ENCODE assay signal across 1 cellular context in genomic region chr6:166775180-166775922, GRCh38.
TF ChIP-seq lines count a peak whose summit lies in the region.

No MANE protein-coding gene starts in this region.

TF ChIP-seq in K562, 482 proteins besides CTCF, POLR2A, EP300 and RAD21 (continued from another document and continues in another):
- TF ChIP-seq HDAC3 (IDR thresholded peaks at IDR 0.05; ENCODE audit: borderline replicate concordance, partially characterized antibody): no peak
- TF ChIP-seq ZNF766 (CRISPR knock-in tag; conservative IDR thresholded peaks at IDR 0.05): no peak
- 0 out of 2 replicates have a peak, but pooled peaks have one; percentile 35 for TF ChIP-seq ZNF511 (CRISPR knock-in tag; IDR thresholded peaks at IDR 0.05)
- no peak for TF ChIP-seq ZNF140 (CRISPR knock-in tag; IDR thresholded peaks at IDR 0.05)
- TF ChIP-seq U2AF2 (optimal IDR thresholded peaks at IDR 0.05; ENCODE audit: low read depth, low read length): no peak
- no peak for TF ChIP-seq ZNF324 (CRISPR knock-in tag; IDR thresholded peaks at IDR 0.05)
- no peak for TF ChIP-seq ID3 (CRISPR knock-in tag; IDR thresholded peaks at IDR 0.05)
- 0 out of 2 replicates have a peak, but pooled peaks have one; percentile 75 for TF ChIP-seq ID3 (tag; IDR thresholded peaks at IDR 0.05)
- TF ChIP-seq POU5F1 (IDR thresholded peaks at IDR 0.05; ENCODE audit: borderline replicate concordance, low read depth, low read length, partially characterized antibody): no peak
- TF ChIP-seq NR2C2 (CRISPR knock-in tag; IDR thresholded peaks at IDR 0.05): no peak
- no peak for TF ChIP-seq NR2C2 (tag; IDR thresholded peaks at IDR 0.05)
- no peak for TF ChIP-seq STAT5B (CRISPR knock-in tag; IDR thresholded peaks at IDR 0.05)
- no peak for TF ChIP-seq BMI1 (IDR thresholded peaks at IDR 0.05; ENCODE audit: low read length)
- TF ChIP-seq ZNF232 (CRISPR knock-in tag; IDR thresholded peaks at IDR 0.05): no peak
- TF ChIP-seq DPF2 (IDR thresholded peaks at IDR 0.05): no peak
- peak in 1 of 2 experiments; percentile 17 for TF ChIP-seq E2F6 (IDR thresholded peaks at IDR 0.05; ENCODE audit: borderline replicate concordance in 1 of 2, extremely low read depth in 1 of 2, insufficient read depth in 1 of 2, insufficient read length in 1 of 2, low read depth in 1 of 2, low read length in 1 of 2, poor library complexity in 1 of 2, severe bottlenecking in 1 of 2)
- TF ChIP-seq NCOA4 (IDR thresholded peaks at IDR 0.05; ENCODE audit: partially characterized antibody): no peak
- TF ChIP-seq PHF21A (IDR thresholded peaks at IDR 0.05; ENCODE audit: borderline replicate concordance, low read depth): no peak
- no peak for TF ChIP-seq TCFL5 (CRISPR knock-in tag; conservative IDR thresholded peaks at IDR 0.05)
- peak; percentile 55; the same call in 1 of the 2 replicates for TF ChIP-seq LCOR (CRISPR knock-in tag; IDR thresholded peaks at IDR 0.05)
- no peak for TF ChIP-seq ZNF512 (tag; IDR thresholded peaks at IDR 0.05)
- no peak for TF ChIP-seq JUNB (CRISPR knock-in tag; conservative IDR thresholded peaks at IDR 0.05)
- TF ChIP-seq HSF4 (CRISPR knock-in tag; IDR thresholded peaks at IDR 0.05; ENCODE audit: borderline replicate concordance): no peak
- no peak for TF ChIP-seq NKRF (IDR thresholded peaks at IDR 0.05; ENCODE audit: borderline replicate concordance)
- no peak for TF ChIP-seq ATF4 (CRISPR knock-in tag; IDR thresholded peaks at IDR 0.05)
- TF ChIP-seq TFAP4 (CRISPR knock-in tag; IDR thresholded peaks at IDR 0.05; ENCODE audit: borderline replicate concordance): 0 out of 2 replicates have a peak, but pooled peaks have one; percentile 35
- no peak for TF ChIP-seq HDAC1 (IDR thresholded peaks at IDR 0.05)
- TF ChIP-seq VEZF1 (CRISPR knock-in tag; IDR thresholded peaks at IDR 0.05): 0 out of 2 replicates have a peak, but pooled peaks have one; percentile 33
- TF ChIP-seq BHLHE40 (IDR thresholded peaks at IDR 0.05; ENCODE audit: low read length): peak; percentile 61
- no peak for TF ChIP-seq ZNF436 (CRISPR knock-in tag; IDR thresholded peaks at IDR 0.05)
- no peak for TF ChIP-seq HBP1 (CRISPR knock-in tag; IDR thresholded peaks at IDR 0.05)
- TF ChIP-seq NFATC3 (IDR thresholded peaks at IDR 0.05): no peak
- TF ChIP-seq ARNT (IDR thresholded peaks at IDR 0.05): no peak
- no peak for TF ChIP-seq RBM22 (IDR thresholded peaks at IDR 0.05; ENCODE audit: low read depth, low read length, poor library complexity, severe bottlenecking)
- peak; percentile 67; the same call in 1 of the 2 replicates for TF ChIP-seq MAX (CRISPR knock-in tag; IDR thresholded peaks at IDR 0.05)
- TF ChIP-seq KLF16 (IDR thresholded peaks at IDR 0.05): no peak
- no peak for TF ChIP-seq ELF4 (CRISPR knock-in tag; IDR thresholded peaks at IDR 0.05)
- TF ChIP-seq MITF (IDR thresholded peaks at IDR 0.05): no peak
- no peak for TF ChIP-seq THRA (IDR thresholded peaks at IDR 0.05)
- TF ChIP-seq FOXP4 (CRISPR knock-in tag; IDR thresholded peaks at IDR 0.05; ENCODE audit: borderline replicate concordance): no peak
- 0 out of 2 replicates have a peak, but pooled peaks have one; percentile 18 for TF ChIP-seq ARID2 (IDR thresholded peaks at IDR 0.05)
- TF ChIP-seq MNT (conservative IDR thresholded peaks at IDR 0.05): 0 out of 4 replicates have a peak, but pooled peaks of 1 of the 2 experiments have one; percentile 17
- TF ChIP-seq ZNF77 (CRISPR knock-in tag; IDR thresholded peaks at IDR 0.05): no peak
- TF ChIP-seq HDGF (IDR thresholded peaks at IDR 0.05): no peak
- TF ChIP-seq XRCC5 (IDR thresholded peaks at IDR 0.05; ENCODE audit: low read depth, low read length): no peak; the same call in 1 of the 2 replicates
- peak; percentile 60 for TF ChIP-seq STAG1 (CRISPR knock-in tag; IDR thresholded peaks at IDR 0.05; ENCODE audit: borderline replicate concordance)
- no peak for TF ChIP-seq RBM34 (IDR thresholded peaks at IDR 0.05; ENCODE audit: borderline replicate concordance, insufficient read depth, low read length)
- no peak for TF ChIP-seq FOXP1 (CRISPR knock-in tag; IDR thresholded peaks at IDR 0.05)
